8 cellular contexts compared by ENCODE assay signal in the genomic region with DNA sequence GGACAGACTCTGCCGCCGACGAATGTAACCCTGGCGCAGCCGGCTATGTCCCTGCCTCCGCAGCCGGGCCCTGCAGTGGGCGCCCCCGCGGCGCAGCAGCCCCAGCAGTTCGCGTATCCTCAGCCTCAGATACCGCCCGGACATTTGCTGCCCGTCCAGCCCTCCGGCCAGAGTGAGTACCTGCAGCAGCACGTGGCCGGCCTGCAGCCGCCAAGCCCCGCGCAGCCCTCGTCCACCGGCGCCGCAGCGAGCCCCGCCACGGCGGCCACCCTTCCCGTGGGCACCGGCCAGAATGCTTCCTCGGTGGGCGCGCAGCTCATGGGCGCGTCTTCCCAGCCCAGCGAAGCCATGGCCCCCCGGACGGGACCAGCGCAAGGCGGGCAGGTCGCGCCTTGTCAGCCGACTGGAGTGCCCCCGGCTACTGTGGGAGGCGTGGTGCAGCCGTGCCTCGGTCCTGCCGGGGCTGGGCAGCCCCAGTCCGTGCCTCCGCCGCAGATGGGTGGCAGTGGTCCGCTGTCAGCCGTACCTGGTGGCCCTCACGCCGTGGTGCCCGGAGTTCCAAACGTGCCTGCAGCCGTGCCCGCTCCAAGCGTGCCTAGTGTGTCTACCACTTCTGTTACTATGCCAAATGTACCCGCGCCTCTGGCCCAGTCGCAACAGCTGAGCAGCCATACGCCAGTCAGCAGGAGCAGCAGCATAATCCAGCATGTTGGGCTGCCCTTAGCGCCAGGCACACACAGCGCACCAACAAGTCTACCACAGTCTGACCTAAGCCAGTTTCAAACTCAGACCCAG. TPM values are rescaled to one million over a fixed set of nuclear protein-coding genes. Genes with fewer than 3 reads are reported as not detected.
DNase-seq lines count a peak whose midpoint lies in the region; ATAC-seq and TF ChIP-seq lines count a peak whose summit lies in the region.

No MANE protein-coding gene starts in this region.

- no peaks in the 10 kb centered on the region for H3K27me3 ChIP-seq in HUES6 (ENCODE audit: control insufficient read depth, insufficient read depth, low read length)
- H3K27me3 ChIP-seq in mammary epithelial cell (ENCODE audit: insufficient read depth, low read length), result no peaks in the 10 kb centered on the region
- H3K27me3 ChIP-seq in skeletal muscle satellite cell (ENCODE audit: control insufficient read depth, insufficient read depth, low read length), result no peaks in the 10 kb centered on the region

- H3K9me3 ChIP-seq in HUES6 (ENCODE audit: control insufficient read depth, insufficient read depth, low read depth, low read length) (no peaks in the 10 kb centered on the region), mammary epithelial cell (replicated peaks; ENCODE audit: insufficient read depth, low read length) (no peaks in the 10 kb centered on the region), skeletal muscle satellite cell (replicated peaks; ENCODE audit: low read length) (no peaks in the 10 kb centered on the region)

- DNase-seq in ELR (ENCODE audit: low read depth) (peak; percentile 51), T-helper 9 cell (peak; percentile 13), mammary epithelial cell (peak; percentile 47), iPS-NIHi7 (ENCODE audit: extremely low spot score) (peak; percentile 18)

- peaks cover 80% of the 10 kb centered on the region for H3K79me2 ChIP-seq in mammary epithelial cell (ENCODE audit: insufficient read depth, low read length)

- H3K36me3 ChIP-seq in HUES6 (ENCODE audit: control insufficient read depth, insufficient read depth, low read length) (peaks cover 14% of the 10 kb centered on the region; the same call in 1 of the 2 replicates), mammary epithelial cell (ENCODE audit: insufficient read depth, low read length) (peaks cover 12% of the 10 kb centered on the region), skeletal muscle satellite cell (ENCODE audit: insufficient read depth, low read length) (peaks cover 29% of the 10 kb centered on the region)

- intact Hi-C loops in mammary epithelial cell (cut with micrococcal nuclease), result loop anchor here (1.0 to 5.0 kb wide), 3 partner anchors 59 to 443 kb away; no protein-coding TSS in a partner anchor

- H2AFZ ChIP-seq in mammary epithelial cell (ENCODE audit: low read depth, low read length), result no peak overlapping the region

- H3K27ac ChIP-seq in HUES6 (ENCODE audit: low read depth, low read length) (no peak overlapping the region), mammary epithelial cell (ENCODE audit: insufficient read depth, low read depth, low read length) (peak overlapping the region; percentile 85)

- H4K20me1 ChIP-seq in mammary epithelial cell (ENCODE audit: insufficient read depth, low read length), result peaks cover 20% of the 10 kb centered on the region

- dilution Hi-C loops in mammary epithelial cell (cut with HindIII; ENCODE audit: low sequenced_read_pairs), result no loop called here

- H3K4me3 ChIP-seq in HUES6 (ENCODE audit: low read depth, low read length), result peak overlapping the region; percentile 96
- peak overlapping the region; percentile 73 to 93 (median 81) for H3K4me3 ChIP-seq in mammary epithelial cell (replicated peaks in 1 of 3; ENCODE audit: insufficient read depth in 1 of 3, low read depth in 2 of 3, low read length in 3 of 3)
- H3K4me3 ChIP-seq in skeletal muscle satellite cell (ENCODE audit: low read length), result peak overlapping the region; percentile 98

- ATAC-seq in GM18511 (IDR thresholded peaks at IDR 0.05; ENCODE audit: unreplicated experiment), result no peak
- ATAC-seq in HG02973 (IDR thresholded peaks at IDR 0.05; ENCODE audit: unreplicated experiment), result no peak

- in situ Hi-C loops in mammary epithelial cell (cut with MboI; ENCODE audit: low sequenced_read_pairs in 2 of 2), result loop anchor here (10.0 kb wide), 1 partner anchor 84 kb away; no protein-coding TSS in a partner anchor

- H3K4me1 ChIP-seq in HUES6 (ENCODE audit: control insufficient read depth, insufficient read depth, low read length) (peaks cover 21% of the 10 kb centered on the region), mammary epithelial cell (ENCODE audit: insufficient read depth, low read length) (peaks cover 15% of the 10 kb centered on the region), skeletal muscle satellite cell (ENCODE audit: control insufficient read depth, insufficient read depth, low read length) (peaks cover 21% of the 10 kb centered on the region)

- BruUV-seq in mammary epithelial cell (replicated peaks; lab: Mats Ljungman, UMichigan), result no TSS peak

- CTCF ChIA-PET in mammary epithelial cell (lab: Charles Lee; ENCODE audit: low non-redundant PET), result interaction anchor here (0.6 to 0.8 kb wide), 3 partner anchors 83 to 162 kb away, joined by 3 read pairs; no protein-coding TSS in a partner anchor

- WGBS in mammary epithelial cell (ENCODE audit: low coverage, missing lambda C conversion rate), result 0% methylated on average over 13 of the region's 68 CpGs

- H3K9ac ChIP-seq in HUES6 (ENCODE audit: low read length) (peak overlapping the region; percentile 95), mammary epithelial cell (ENCODE audit: insufficient read depth, low read length) (peak overlapping the region; percentile 94), skeletal muscle satellite cell (ENCODE audit: low read depth, low read length) (peak overlapping the region; percentile 97)

- no peak for TF ChIP-seq CTCF in mammary epithelial cell (conservative IDR thresholded peaks at IDR 0.05 in 1 of 2, IDR thresholded peaks at IDR 0.05 in 1 of 2; ENCODE audit: extremely low read depth in 1 of 2, insufficient read depth in 1 of 2, low read depth in 1 of 2, low read length in 2 of 2)

- H3K4me2 ChIP-seq in mammary epithelial cell (ENCODE audit: insufficient read depth, low read depth, low read length) (peak overlapping the region; percentile 86), skeletal muscle satellite cell (ENCODE audit: low read length) (peak overlapping the region; percentile 83)

RNA-seq across cellular contexts. Expression of a gene that starts 2.4 kb away (rescaled TPM):
- total RNA-seq in mammary epithelial cell, result 10 to 100 TPM; 16.3 to 38.8 TPM
- polyA plus RNA-seq in mammary epithelial cell, result 8.3 TPM
- polyA minus RNA-seq in mammary epithelial cell, result 34.7 TPM
- 9.1 and 10.0 TPM in 2 replicates for total RNA-seq in skeletal muscle satellite cell (2012; rRNA removed)
